ENCODE assay signal across 22 cellular contexts in the genomic region with DNA sequence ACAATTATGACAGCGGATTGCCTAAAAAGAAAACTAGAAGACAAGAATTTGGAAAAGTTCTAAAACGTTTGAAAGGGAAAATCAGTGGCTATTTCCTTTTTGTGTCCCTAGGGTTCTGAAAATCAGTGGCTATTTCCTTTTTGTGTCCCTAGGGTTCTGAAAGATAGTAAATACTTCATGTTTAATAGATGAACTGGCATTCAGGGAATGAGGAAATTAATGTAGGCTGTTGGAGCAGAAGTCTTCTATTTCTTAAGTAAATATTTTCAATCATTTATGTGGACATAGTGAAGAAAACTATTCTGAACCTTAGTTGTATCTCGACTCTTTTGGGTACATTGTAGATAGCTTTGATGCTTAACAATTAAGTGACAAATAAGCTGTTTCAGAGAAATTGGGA.
DNase-seq lines count a peak whose midpoint lies in the region; ATAC-seq and TF ChIP-seq lines count a peak whose summit lies in the region.
"Had no signal": no experiment of that assay in that cellular context is flagged by ENCODE, and none has a peak within 500 bp of the region (broad histone marks: within the 10 kb centered on the region; RNA-seq: fewer than 3 reads in every experiment).

No MANE protein-coding gene starts in this region.

- no peaks in the 10 kb centered on the region for H3K36me3 Mint-ChIP-seq in neural progenitor cell
- H3K36me3 Mint-ChIP-seq: CD14-positive monocyte; CD8-positive, alpha-beta memory T cell had no signal

- peaks cover 6% of the 10 kb centered on the region for H3K27me3 ChIP-seq in left ventricle myocardium inferior (ENCODE audit: low read depth)
- H3K27me3 ChIP-seq in prostate gland (replicated peaks; ENCODE audit: insufficient read depth): no peaks in the 10 kb centered on the region
- no peaks in the 10 kb centered on the region for H3K27me3 ChIP-seq in neural progenitor cell
- H3K27me3 ChIP-seq: BE2C; BLaER1 treated with 17β-estradiol and CSF1 and Interleukin-3, amounts not matched to agents 10 nM and 100 nM had no signal

- WGBS in prostate gland: 45% methylated on average over 3 of the region's 3 CpGs

- no peaks in the 10 kb centered on the region for H3K4me1 Mint-ChIP-seq in neural progenitor cell
- H3K4me1 Mint-ChIP-seq: CD14-positive monocyte; CD8-positive, alpha-beta memory T cell; GM23338; H9 had no signal

- H3K9me3 ChIP-seq in left ventricle myocardium inferior (replicated peaks) (peaks cover 9% of the 10 kb centered on the region), prostate gland (no peaks in the 10 kb centered on the region), neural progenitor cell (ENCODE audit: low read depth) (no peaks in the 10 kb centered on the region)
- H3K9me3 ChIP-seq: BE2C had no signal

- TF ChIP-seq CTCF in left ventricle myocardium inferior (IDR thresholded peaks at IDR 0.05; ENCODE audit: borderline replicate concordance) (no peak), prostate gland (IDR thresholded peaks at IDR 0.05) (no peak), neural progenitor cell (IDR thresholded peaks at IDR 0.05) (no peak)

- H3K27ac ChIP-seq in left ventricle myocardium inferior (replicated peaks) (peak overlapping the region; percentile 18), prostate gland (peak overlapping the region; percentile 35 to 41), neural progenitor cell (no peak overlapping the region)
- H3K27ac ChIP-seq: 22Rv1; BLaER1 treated with 17β-estradiol and CSF1 and Interleukin-3, amounts not matched to agents 10 nM and 100 nM had no signal

- intact Hi-C loops in left ventricle myocardium inferior (cut with micrococcal nuclease): no loop called here
- intact Hi-C loops in left ventricle myocardium superior (cut with micrococcal nuclease): no loop called here
- intact Hi-C loops in prostate gland (cut with DNase I): no loop called here

- TF ChIP-seq POLR2A in prostate gland (IDR thresholded peaks at IDR 0.05): no peak

- peaks cover 2% of the 10 kb centered on the region for H3K27me3 Mint-ChIP-seq in neural progenitor cell (ENCODE audit: insufficient read depth, low read depth)
- H3K27me3 Mint-ChIP-seq: CD4-positive, alpha-beta T cell had no signal

- H3K36me3 ChIP-seq in left ventricle myocardium inferior (no peaks in the 10 kb centered on the region), prostate gland (no peaks in the 10 kb centered on the region), neural progenitor cell (no peaks in the 10 kb centered on the region)
- H3K36me3 ChIP-seq: BE2C; BLaER1 treated with 17β-estradiol and CSF1 and Interleukin-3, amounts not matched to agents 10 nM and 100 nM had no signal

- no peaks in the 10 kb centered on the region for H4K20me1 ChIP-seq in neural progenitor cell (ENCODE audit: low read depth)
- H4K20me1 ChIP-seq: BLaER1 treated with 17β-estradiol and CSF1 and Interleukin-3, amounts not matched to agents 10 nM and 100 nM had no signal

- no peak overlapping the region for H3K4me3 ChIP-seq in left ventricle myocardium inferior
- no peak overlapping the region for H3K4me3 ChIP-seq in prostate gland
- no peak overlapping the region for H3K4me3 ChIP-seq in neural progenitor cell
- H3K4me3 ChIP-seq: BLaER1 treated with 17β-estradiol and CSF1 and Interleukin-3, amounts not matched to agents 10 nM and 100 nM; GM12878; GM23338 had no signal

- H3K4me3 Mint-ChIP-seq in neural progenitor cell: no peak overlapping the region
- H3K4me3 Mint-ChIP-seq: CD14-positive monocyte; CD4-positive, alpha-beta T cell; CD8-positive, alpha-beta memory T cell; GM23338; H9 had no signal

- H3K4me2 ChIP-seq in neural progenitor cell: no peak overlapping the region
- H3K4me2 ChIP-seq: BLaER1 treated with 17β-estradiol and CSF1 and Interleukin-3, amounts not matched to agents 10 nM and 100 nM; GM23338 had no signal

- H3K9me3 Mint-ChIP-seq in neural progenitor cell: peaks cover 2% of the 10 kb centered on the region
- H3K9me3 Mint-ChIP-seq: CD4-positive, alpha-beta T cell had no signal

- H3K4me1 ChIP-seq in left ventricle myocardium inferior: no peaks in the 10 kb centered on the region
- H3K4me1 ChIP-seq in prostate gland (replicated peaks): no peaks in the 10 kb centered on the region
- no peaks in the 10 kb centered on the region for H3K4me1 ChIP-seq in neural progenitor cell
- H3K4me1 ChIP-seq: BE2C had no signal

- H3F3A ChIP-seq in neural progenitor cell (ENCODE audit: low read depth): no peaks in the 10 kb centered on the region

- H3K27ac Mint-ChIP-seq in neural progenitor cell: no peak overlapping the region
- H3K27ac Mint-ChIP-seq: CD14-positive monocyte; CD4-positive, alpha-beta T cell; CD8-positive, alpha-beta memory T cell; GM23338; H9 had no signal

- H3K9ac ChIP-seq in neural progenitor cell: no peak overlapping the region
- H3K9ac ChIP-seq: BLaER1 treated with 17β-estradiol and CSF1 and Interleukin-3, amounts not matched to agents 10 nM and 100 nM had no signal

- DNase-seq in left ventricle myocardium inferior (no peak), left ventricle myocardium superior (no peak), left kidney (ENCODE audit: low read depth, low spot score) (peak; percentile 10), prostate gland (ENCODE audit: low spot score) (no peak), neural progenitor cell (ENCODE audit: low spot score) (no peak), NCI-H146 treated with DMSO at 0.1 percent for 48 hours (lab: John Stamatoyannopoulos, UW; ENCODE audit: unreplicated experiment) (no peak)
- DNase-seq: ACHN; AML-193; BE2C; CD4-positive, alpha-beta T cell; CD8-positive, alpha-beta memory T cell; DMS 273 treated with DMSO at 0.1 percent for 48 hours; DMS79; EL; GDM1; H9 had no signal

- no peaks in the 10 kb centered on the region for H3K79me2 ChIP-seq in neural progenitor cell (ENCODE audit: low read depth)

- no peak overlapping the region for H2AFZ ChIP-seq in neural progenitor cell (replicated peaks)
- H2AFZ ChIP-seq: GM23338 had no signal

- ATAC-seq in left ventricle myocardium superior: no peak
- ATAC-seq: GM12878, GM23338, HCT116 had no signal
